8 cellular contexts compared by ENCODE assay signal in the genomic region with DNA sequence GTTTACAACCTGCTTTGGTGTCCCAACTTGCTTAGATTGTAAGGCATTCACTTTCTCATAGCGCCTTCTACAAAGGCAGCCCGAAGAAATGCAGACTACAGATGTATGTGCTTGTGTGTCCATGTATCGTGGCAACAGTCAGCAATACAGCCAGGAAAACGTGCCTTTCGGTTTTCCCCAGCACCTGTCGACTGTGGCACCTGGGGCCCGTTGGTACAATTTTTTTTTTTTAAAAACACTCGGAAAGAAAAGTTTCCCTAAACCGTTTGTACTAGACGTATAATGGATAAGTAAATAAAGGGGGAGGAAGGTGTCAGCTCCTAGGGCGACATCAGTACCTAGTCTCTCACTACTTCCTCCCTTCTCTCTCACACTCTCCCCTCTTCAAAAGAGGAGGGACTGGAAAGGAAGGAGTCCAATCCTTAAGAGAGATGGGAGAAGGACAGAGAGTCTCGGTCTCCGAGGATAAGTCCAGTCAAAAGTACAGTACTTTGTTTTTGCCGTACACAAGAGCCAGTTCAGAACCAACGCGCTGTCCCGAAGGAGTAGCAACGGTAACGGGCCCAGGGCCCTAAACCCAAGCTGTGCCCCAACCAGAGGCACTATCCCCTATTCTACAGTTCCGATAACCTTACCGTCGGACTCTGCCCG. TPM values are rescaled to one million over a fixed set of nuclear protein-coding genes. Genes with fewer than 3 reads are reported as not detected.
A peak's percentile ranks its signal among the peaks of the same experiment; 100 is the strongest.
DNase-seq lines count a peak whose midpoint lies in the region; ATAC-seq and TF ChIP-seq lines count a peak whose summit lies in the region.

No MANE protein-coding gene starts in this region.

- intact Hi-C loops in PC-9 (cut with micrococcal nuclease; ENCODE audit: unreplicated experiment) (loop anchor here (1.0 to 10.0 kb wide), 6 partner anchors 199 to 892 kb away; a partner anchor contains a TSS), adrenal gland (cut with DNase I) (no loop called here), right cardiac atrium (cut with DNase I) (no loop called here), gastrocnemius medialis (cut with DNase I; ENCODE audit: low total_unique reads) (loop anchor here (1.0 to 10.0 kb wide), 5 partner anchors 76 to 604 kb away; a partner anchor contains a TSS)

- BruUV-seq in PC-9 (replicated peaks; lab: Mats Ljungman, UMichigan), result no TSS peak

- peaks cover 94% of the 10 kb centered on the region for H3K79me2 ChIP-seq in PC-9 (ENCODE audit: low read depth)

- H3K27me3 ChIP-seq in PC-9 (ENCODE audit: insufficient read depth, low read depth), result no peaks in the 10 kb centered on the region
- no peaks in the 10 kb centered on the region for H3K27me3 ChIP-seq in adrenal gland
- no peaks in the 10 kb centered on the region for H3K27me3 ChIP-seq in right cardiac atrium (ENCODE audit: control insufficient read depth, insufficient read depth)
- no peaks in the 10 kb centered on the region for H3K27me3 ChIP-seq in gastrocnemius medialis

- H3F3A ChIP-seq in PC-9 (ENCODE audit: insufficient read depth, low read depth), result peaks cover 25% of the 10 kb centered on the region; the same call in 1 of the 2 replicates

- peak overlapping the region; percentile 94 for H2AFZ ChIP-seq in PC-9

- TF ChIP-seq POLR2A in adrenal gland (IDR thresholded peaks at IDR 0.05) (peak in 1 of 2 donors; percentile 26), gastrocnemius medialis (IDR thresholded peaks at IDR 0.05) (no peak)

- DNase-seq in DMS 273 (lab: John Stamatoyannopoulos, UW; ENCODE audit: unreplicated experiment), result peak; percentile 80
- peak; percentile 26 for DNase-seq in HPDE6-E6E7 (ENCODE audit: extremely low spot score)
- DNase-seq in PC-9, result peak; percentile 45 to 65
- DNase-seq in adrenal gland, result peak in 6 of 7 donors; percentile 32 to 57 (median 49)
- no peak for DNase-seq in right cardiac atrium
- DNase-seq in gastrocnemius medialis, result peak; percentile 45 to 61
- no peak for DNase-seq in cerebellar nuclear complex (lab: John Stamatoyannopoulos, UW)

- TF ChIP-seq CTCF in PC-9 (conservative IDR thresholded peaks at IDR 0.05), result no peak
- TF ChIP-seq CTCF in adrenal gland (IDR thresholded peaks at IDR 0.05), result no peak
- no peak for TF ChIP-seq CTCF in gastrocnemius medialis (IDR thresholded peaks at IDR 0.05 in 4 of 5, conservative IDR thresholded peaks at IDR 0.05 in 1 of 5)

- H3K9me3 ChIP-seq in PC-9 (ENCODE audit: insufficient read depth, low read depth) (no peaks in the 10 kb centered on the region), adrenal gland (replicated peaks in 1 of 3) (no peaks in the 10 kb centered on the region), right cardiac atrium (ENCODE audit: control insufficient read depth, low read length) (no peaks in the 10 kb centered on the region), gastrocnemius medialis (no peaks in the 10 kb centered on the region)

- H3K9me2 ChIP-seq in PC-9 (ENCODE audit: insufficient read depth), result no peaks in the 10 kb centered on the region

- H3K27ac ChIP-seq in PC-9, result peak overlapping the region; percentile 90
- H3K27ac ChIP-seq in adrenal gland, result peak overlapping the region; percentile 89 to 96 (median 93)
- H3K27ac ChIP-seq in right cardiac atrium (ENCODE audit: low read length), result peak overlapping the region; percentile 96
- H3K27ac ChIP-seq in gastrocnemius medialis, result peak overlapping the region; percentile 90 to 100 (median 96)

- in situ Hi-C loops in gastrocnemius medialis (cut with MboI; ENCODE audit: low sequenced_read_pairs in 4 of 4), result no loop called here

- H4K20me1 ChIP-seq in PC-9 (ENCODE audit: insufficient read depth), result peaks cover 18% of the 10 kb centered on the region

- 0% methylated on average over 19 to 23 of the region's 23 CpGs for WGBS in adrenal gland, 4 donors
- under 1% methylated on average over 23 of the region's 23 CpGs for WGBS in right cardiac atrium

- H3K4me3 ChIP-seq in PC-9, result peak overlapping the region; percentile 100
- peak overlapping the region; percentile 54 to 93 (median 74) for H3K4me3 ChIP-seq in adrenal gland
- peak overlapping the region; percentile 79 for H3K4me3 ChIP-seq in right cardiac atrium (ENCODE audit: low read length)
- H3K4me3 ChIP-seq in gastrocnemius medialis, result peak overlapping the region; percentile 85 to 99 (median 94)

- H3K36me3 ChIP-seq in PC-9 (ENCODE audit: low read depth) (peaks cover 32% of the 10 kb centered on the region), adrenal gland (replicated peaks in 1 of 2) (peaks cover 0 to 19% of the 10 kb centered on the region in 2 donors), gastrocnemius medialis (peaks cover 0 to 22% of the 10 kb centered on the region in 2 donors)

- H3K4me1 ChIP-seq in PC-9 (replicated peaks; ENCODE audit: insufficient read depth) (peaks cover 23% of the 10 kb centered on the region), adrenal gland (replicated peaks in 1 of 2) (peaks cover 12 to 34% of the 10 kb centered on the region in 2 donors), right cardiac atrium (ENCODE audit: control insufficient read depth, insufficient read depth, low read length) (peaks cover 8% of the 10 kb centered on the region), gastrocnemius medialis (peaks cover 28 to 44% of the 10 kb centered on the region in 2 donors)

- peak overlapping the region; percentile 84 for H3K4me2 ChIP-seq in PC-9

- peak; percentile 16 for ATAC-seq in GM19452 (IDR thresholded peaks at IDR 0.05; ENCODE audit: unreplicated experiment)
- peak; percentile 1 to 13 for ATAC-seq in right cardiac atrium
- ATAC-seq in gastrocnemius medialis, result peak; percentile 48 to 56

- CTCF ChIA-PET in PC-9 (lab: Charles Lee), result no interaction called here

- POLR2A ChIA-PET in PC-9 (lab: Charles Lee; ENCODE audit: unreplicated experiment), result interaction anchor here (0.5 to 0.6 kb wide), 2 partner anchors 769 to 1166 kb away, joined by 3 to 8 read pairs; no protein-coding TSS in a partner anchor

RNA-seq across cellular contexts. Expression of a gene that starts 0.8 kb away (rescaled TPM):
- total RNA-seq in PC-9 (2021), result 66.2 and 73.4 TPM in 2 replicates
- total RNA-seq in adrenal gland, result 10 to 100 TPM; 47.3 to 89.2 (median 72.0) TPM
- polyA plus RNA-seq in adrenal gland, result 10 to 100 TPM; 22.8 to 75.8 (median 22.9) TPM
- 10 to 100 TPM; 24.9 to 34.1 (median 28.5) TPM for total RNA-seq in right cardiac atrium
- 11.9 TPM for polyA plus RNA-seq in right cardiac atrium
- 10 to 100 TPM; 20.6 to 30.3 (median 25.4) TPM for total RNA-seq in gastrocnemius medialis

Comparison
In these comparisons a context has a peak if more than half of its experiments do, and no peak if none do; other contexts are left out.
1. DNase-seq: peak in DMS 273 (single experiment), HPDE6-E6E7 (single experiment), PC-9 (2 of 2), adrenal gland (6 of 7) and gastrocnemius medialis (2 of 2); none in right cardiac atrium (0 of 3) and cerebellar nuclear complex (0 of 2).
2. intact Hi-C loops: an anchor here in PC-9 (1.0 to 10.0 kb wide) and gastrocnemius medialis (1.0 to 10.0 kb wide); none called in adrenal gland and right cardiac atrium.
3. Peak in every context shown above with its lines, with median percentiles within 50 percentile points of each other: ATAC-seq, H3K27ac ChIP-seq and H3K4me3 ChIP-seq.